8 cellular contexts compared by ENCODE assay signal in the genomic region with DNA sequence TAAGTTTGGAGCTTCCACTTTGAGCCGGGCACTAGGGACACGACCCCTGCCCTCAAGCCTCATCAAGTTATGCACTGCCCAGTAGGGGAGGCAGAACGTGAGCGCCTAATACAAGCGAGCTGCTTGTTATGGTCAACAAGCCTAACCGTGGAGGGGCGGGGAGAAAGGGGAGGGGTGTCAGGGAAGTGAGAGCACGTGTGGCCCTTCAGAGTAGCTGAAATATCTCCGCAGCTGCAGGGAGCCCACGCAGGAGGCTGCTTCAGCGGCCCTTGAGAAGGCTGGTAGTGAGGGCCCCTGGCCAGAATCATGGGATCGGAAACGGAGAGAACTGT. TPM values are rescaled to one million over a fixed set of nuclear protein-coding genes. Genes with fewer than 3 reads are reported as not detected.
DNase-seq lines count a peak whose midpoint lies in the region; ATAC-seq and TF ChIP-seq lines count a peak whose summit lies in the region.

No MANE protein-coding gene starts in this region.

- no peaks in the 10 kb centered on the region for H3K27me3 ChIP-seq in thymus (ENCODE audit: control insufficient read depth, insufficient read depth)

- H3K36me3 ChIP-seq in thymus (ENCODE audit: control insufficient read depth, insufficient read depth): peaks cover 14% of the 10 kb centered on the region

- ATAC-seq in GM18517 (IDR thresholded peaks at IDR 0.05; ENCODE audit: unreplicated experiment) (peak; percentile 36), HG03060 (IDR thresholded peaks at IDR 0.05; ENCODE audit: low read depth, unreplicated experiment) (peak; percentile 21)

- peaks cover 5% of the 10 kb centered on the region for H3K9me3 Mint-ChIP-seq in activated T-helper 1 cell treated with anti-CD3 and anti-CD28 coated beads, Interleukin-12 subunit alpha, Interleukin-12 subunit beta, Interleukin-2, Interleukin-4 antibody, amounts not matched to agents 30 ng/mL and 10 ng/mL and 1 ng/mL, durations not matched to agents 14 hours and 24 hours and 36 hours
- H3K9me3 Mint-ChIP-seq in neural crest cell: peaks cover 7% of the 10 kb centered on the region

- peaks cover 26% of the 10 kb centered on the region for H3K4me1 ChIP-seq in thymus (ENCODE audit: control insufficient read depth, insufficient read depth, low read length)

- TF ChIP-seq CTCF in fibroblast of villous mesenchyme (IDR thresholded peaks at IDR 0.05; ENCODE audit: insufficient read depth, low read depth, low read length) (no peak), neural crest cell (conservative IDR thresholded peaks at IDR 0.05) (no peak)

- no peaks in the 10 kb centered on the region for H3K9me3 ChIP-seq in thymus (ENCODE audit: control insufficient read depth)

- peaks cover 21% of the 10 kb centered on the region for H3K4me1 Mint-ChIP-seq in activated T-helper 1 cell treated with anti-CD3 and anti-CD28 coated beads, Interleukin-12 subunit alpha, Interleukin-12 subunit beta, Interleukin-2, Interleukin-4 antibody, amounts not matched to agents 30 ng/mL and 10 ng/mL and 1 ng/mL, durations not matched to agents 14 hours and 24 hours and 36 hours (ENCODE audit: low read depth)
- H3K4me1 Mint-ChIP-seq in neural crest cell: peaks cover 11% of the 10 kb centered on the region

- peaks cover 2% of the 10 kb centered on the region for H3K27me3 Mint-ChIP-seq in activated T-helper 1 cell treated with anti-CD3 and anti-CD28 coated beads, Interleukin-12 subunit alpha, Interleukin-12 subunit beta, Interleukin-2, Interleukin-4 antibody, amounts not matched to agents 30 ng/mL and 10 ng/mL and 1 ng/mL, durations not matched to agents 14 hours and 24 hours and 36 hours (ENCODE audit: insufficient read depth)
- H3K27me3 Mint-ChIP-seq in neural crest cell (ENCODE audit: low read depth): no peaks in the 10 kb centered on the region

- peak overlapping the region; percentile 75 for H3K4me3 Mint-ChIP-seq in activated T-helper 1 cell treated with anti-CD3 and anti-CD28 coated beads, Interleukin-12 subunit alpha, Interleukin-12 subunit beta, Interleukin-2, Interleukin-4 antibody, amounts not matched to agents 30 ng/mL and 10 ng/mL and 1 ng/mL, durations not matched to agents 14 hours and 24 hours and 36 hours
- H3K4me3 Mint-ChIP-seq in neural crest cell: peak overlapping the region; percentile 86

- peaks cover 6% of the 10 kb centered on the region for H3K36me3 Mint-ChIP-seq in activated T-helper 1 cell treated with anti-CD3 and anti-CD28 coated beads, Interleukin-12 subunit alpha, Interleukin-12 subunit beta, Interleukin-2, Interleukin-4 antibody, amounts not matched to agents 30 ng/mL and 10 ng/mL and 1 ng/mL, durations not matched to agents 14 hours and 24 hours and 36 hours (ENCODE audit: low read depth)
- H3K36me3 Mint-ChIP-seq in neural crest cell (ENCODE audit: low read depth): peaks cover 8% of the 10 kb centered on the region

- H3K27ac ChIP-seq in thymus (ENCODE audit: low read depth): peak overlapping the region; percentile 90

- WGBS in thymus: 5% methylated on average over 13 of the region's 13 CpGs

- DNase-seq in 8988T (peak; percentile 31), NCI-H69 (lab: John Stamatoyannopoulos, UW) (peak; percentile 78), fibroblast of villous mesenchyme (ENCODE audit: low read depth) (peak; percentile 30), neural crest cell (ENCODE audit: low read depth, low spot score) (peak; percentile 38)
- DNase-seq in activated T-helper 1 cell treated with anti-CD3 and anti-CD28 coated beads, Interleukin-12 subunit alpha, Interleukin-12 subunit beta, Interleukin-2, Interleukin-4 antibody, amounts not matched to agents 30 ng/mL and 10 ng/mL and 1 ng/mL, durations not matched to agents 14 hours and 24 hours and 36 hours (ENCODE audit: low spot score): no peak

- intact Hi-C loops in activated T-helper 1 cell treated with anti-CD3 and anti-CD28 coated beads, Interleukin-12 subunit alpha, Interleukin-12 subunit beta, Interleukin-2, Interleukin-4 antibody, amounts not matched to agents 30 ng/mL and 10 ng/mL and 1 ng/mL, durations not matched to agents 14 hours and 24 hours and 36 hours (cut with micrococcal nuclease): loop anchor here (2.0 to 10.0 kb wide), 4 partner anchors 25 to 282 kb away; partner anchors contain the start of genes ACOT13 and TDP2

- peak overlapping the region; percentile 57 for H3K4me3 ChIP-seq in fibroblast of villous mesenchyme (ENCODE audit: low read depth, low read length)
- peak overlapping the region; percentile 84 for H3K4me3 ChIP-seq in thymus (ENCODE audit: low read length)

- peak overlapping the region; percentile 19 for H3K27ac Mint-ChIP-seq in activated T-helper 1 cell treated with anti-CD3 and anti-CD28 coated beads, Interleukin-12 subunit alpha, Interleukin-12 subunit beta, Interleukin-2, Interleukin-4 antibody, amounts not matched to agents 30 ng/mL and 10 ng/mL and 1 ng/mL, durations not matched to agents 14 hours and 24 hours and 36 hours
- no peak overlapping the region for H3K27ac Mint-ChIP-seq in neural crest cell (ENCODE audit: unreplicated experiment)

RNA-seq across cellular contexts. Expression of gene ALDH5A1, which starts 0.7 kb away (rescaled TPM):
- total RNA-seq in activated T-helper 1 cell treated with anti-CD3 and anti-CD28 coated beads, Interleukin-12 subunit alpha, Interleukin-12 subunit beta, Interleukin-2, Interleukin-4 antibody, amounts not matched to agents 30 ng/mL and 10 ng/mL and 1 ng/mL, durations not matched to agents 14 hours and 24 hours and 36 hours: 11.3 and 11.9 TPM in 2 replicates
- 0.64 and 2.6 TPM in 2 replicates for total RNA-seq in fibroblast of villous mesenchyme
- 12.9 and 14.4 TPM in 2 replicates for total RNA-seq in neural crest cell
- 13.4 TPM for polyA plus RNA-seq in thymus

RNA-seq across cellular contexts. Expression of gene GPLD1, which starts 6.1 kb away (rescaled TPM):
- 0.22 and 0.39 TPM in 2 replicates for total RNA-seq in activated T-helper 1 cell treated with anti-CD3 and anti-CD28 coated beads, Interleukin-12 subunit alpha, Interleukin-12 subunit beta, Interleukin-2, Interleukin-4 antibody, amounts not matched to agents 30 ng/mL and 10 ng/mL and 1 ng/mL, durations not matched to agents 14 hours and 24 hours and 36 hours
- under 0.01 and 0.43 TPM in 2 replicates for total RNA-seq in fibroblast of villous mesenchyme
- 4.7 and 6.0 TPM in 2 replicates for total RNA-seq in neural crest cell
- polyA plus RNA-seq in thymus: 1.3 TPM
